7 cellular contexts compared by ENCODE assay signal in genomic region chr19:5680083-5680436, GRCh38. TPM values are rescaled to one million over a fixed set of nuclear protein-coding genes. Genes with fewer than 3 reads are reported as not detected.
A peak's percentile ranks its signal among the peaks of the same experiment; 100 is the strongest.
DNase-seq lines count a peak whose midpoint lies in the region; ATAC-seq and TF ChIP-seq lines count a peak whose summit lies in the region.

No MANE protein-coding gene starts in this region.

- H3K27ac ChIP-seq in neural progenitor cell: no peak overlapping the region

- no peaks in the 10 kb centered on the region for H3K36me3 ChIP-seq in neural progenitor cell

- peak overlapping the region; percentile 85 for H3K4me2 ChIP-seq in neural progenitor cell

- no peaks in the 10 kb centered on the region for H3K9me3 ChIP-seq in neural progenitor cell (ENCODE audit: low read depth)

- peaks cover 4% of the 10 kb centered on the region for H3F3A ChIP-seq in neural progenitor cell (ENCODE audit: low read depth)

- no peak overlapping the region for H3K27ac Mint-ChIP-seq in neural progenitor cell

- peak; percentile 34 for DNase-seq in fibroblast of mammary gland (ENCODE audit: low read depth)
- DNase-seq in neural progenitor cell (ENCODE audit: low spot score): peak; percentile 48
- DNase-seq in ecto neural progenitor cell (ENCODE audit: low spot score): no peak

- H3K4me1 Mint-ChIP-seq in neural progenitor cell: peaks cover 29% of the 10 kb centered on the region

- no peaks in the 10 kb centered on the region for H4K20me1 ChIP-seq in neural progenitor cell (ENCODE audit: low read depth)

- H3K79me2 ChIP-seq in neural progenitor cell (ENCODE audit: low read depth): no peaks in the 10 kb centered on the region

- H3K4me3 ChIP-seq in fibroblast of mammary gland (ENCODE audit: control insufficient read depth, low read depth, low read length) (peak overlapping the region; percentile 98), neural progenitor cell (peak overlapping the region; percentile 69)

- no peaks in the 10 kb centered on the region for H3K9me3 Mint-ChIP-seq in neural progenitor cell

- peak overlapping the region; percentile 46 for H3K9ac ChIP-seq in neural progenitor cell

- H3K4me1 ChIP-seq in neural progenitor cell: peaks cover 3% of the 10 kb centered on the region

- H3K36me3 Mint-ChIP-seq in neural progenitor cell: no peaks in the 10 kb centered on the region

- H3K27me3 Mint-ChIP-seq in neural progenitor cell (ENCODE audit: insufficient read depth, low read depth): peaks cover 5% of the 10 kb centered on the region

- peak overlapping the region; percentile 23 for H2AFZ ChIP-seq in neural progenitor cell (replicated peaks)

- H3K27me3 ChIP-seq in neural progenitor cell: no peaks in the 10 kb centered on the region

- ATAC-seq in GM19395 (IDR thresholded peaks at IDR 0.05; ENCODE audit: unreplicated experiment) (peak; percentile 7), SK-N-SH treated with all-trans-retinoic acid at 6 μM for 48 hours (peak; percentile 26), HG03095 (IDR thresholded peaks at IDR 0.05; ENCODE audit: unreplicated experiment) (no peak), GM21447 (IDR thresholded peaks at IDR 0.05; ENCODE audit: unreplicated experiment) (no peak)

- peak overlapping the region; percentile 98 for H3K4me3 Mint-ChIP-seq in neural progenitor cell

- no peak for TF ChIP-seq CTCF in fibroblast of mammary gland (conservative IDR thresholded peaks at IDR 0.05; ENCODE audit: control insufficient read depth, insufficient read depth, low read depth, low read length)
- TF ChIP-seq CTCF in neural progenitor cell (IDR thresholded peaks at IDR 0.05): no peak

TF ChIP-seq in SK-N-SH treated with all-trans-retinoic acid at 6 μM for 48 hours, 23 proteins besides CTCF, POLR2A, EP300 and RAD21:
- no peak for TF ChIP-seq TSHZ2 (CRISPR knock-in tag; IDR thresholded peaks at IDR 0.05)
- no peak for TF ChIP-seq ZFP30 (CRISPR knock-in tag; IDR thresholded peaks at IDR 0.05)
- TF ChIP-seq CSRNP3 (CRISPR knock-in tag; IDR thresholded peaks at IDR 0.05): no peak
- no peak for TF ChIP-seq SNAI2 (CRISPR knock-in tag; IDR thresholded peaks at IDR 0.05)
- TF ChIP-seq ZNF70 (CRISPR knock-in tag; IDR thresholded peaks at IDR 0.05): no peak
- no peak for TF ChIP-seq ZNF565 (CRISPR knock-in tag; conservative IDR thresholded peaks at IDR 0.05; ENCODE audit: low read depth)
TF ChIP-seq in SK-N-SH treated with all-trans-retinoic acid at 6 μM for 48 hours: peak in this region for 0.

RNA-seq across cellular contexts. Expression of gene MICOS13, which starts 0.3 kb away (rescaled TPM):
- total RNA-seq in neural progenitor cell (ENCODE audit: low replicate concordance): 7.5 and 15.0 TPM in 2 replicates

RNA-seq across cellular contexts. Expression of gene HSD11B1L, which starts 0.8 kb away (rescaled TPM):
- total RNA-seq in neural progenitor cell (ENCODE audit: low replicate concordance): 7.7 and 60.5 TPM in 2 replicates

RNA-seq across cellular contexts. Expression of gene RPL36, which starts 10.0 kb away (rescaled TPM):
- total RNA-seq in neural progenitor cell (ENCODE audit: low replicate concordance): 778 and 991 TPM in 2 replicates

RNA-seq across cellular contexts. Expression of gene LONP1, which starts 39.9 kb away (rescaled TPM):
- 35.9 and 68.4 TPM in 2 replicates for total RNA-seq in neural progenitor cell (ENCODE audit: low replicate concordance)

RNA-seq across cellular contexts. Expression of gene CATSPERD, which starts 40.4 kb away (rescaled TPM):
- not detected in 2 replicates for total RNA-seq in neural progenitor cell (ENCODE audit: low replicate concordance)

Comparison
In these comparisons a context has a peak if more than half of its experiments do, and no peak if none do; other contexts are left out.
1. ATAC-seq: peak in GM19395 (single experiment) and SK-N-SH treated with all-trans-retinoic acid at 6 μM for 48 hours (single experiment); none in HG03095 (single experiment) and GM21447 (single experiment).